In the genomic region with DNA sequence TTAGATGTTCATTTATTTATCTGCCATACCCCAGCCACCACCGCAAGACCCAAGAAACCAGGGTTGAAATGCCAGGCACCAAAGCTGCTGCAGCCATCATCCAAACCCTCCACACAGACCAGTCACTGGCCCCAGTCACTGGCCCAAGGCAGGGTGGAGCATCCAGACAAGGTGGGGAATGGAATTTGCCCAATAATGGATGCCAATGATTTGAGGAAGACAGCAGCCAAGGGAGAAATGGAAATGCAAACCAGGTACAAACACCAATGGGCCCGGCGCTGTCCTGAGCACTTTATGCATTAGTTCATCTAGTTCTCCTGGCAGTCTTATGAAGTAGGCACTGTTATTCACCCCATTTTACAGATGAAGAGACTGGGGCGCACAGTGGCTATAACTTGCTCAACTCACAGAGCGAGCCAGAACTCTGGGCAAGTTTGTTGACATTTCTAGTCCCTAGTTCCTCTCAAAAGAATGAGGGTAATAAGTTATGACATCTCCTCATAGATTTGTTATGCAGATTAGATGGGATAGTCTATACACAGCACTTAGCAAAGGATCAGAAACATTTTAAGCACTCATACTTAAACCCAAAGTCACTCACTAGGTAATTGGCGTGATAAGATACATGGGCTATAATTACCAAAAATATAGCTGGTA, we compare ENCODE assay signal across 16 cellular contexts. TPM values are rescaled to one million over a fixed set of nuclear protein-coding genes. Genes with fewer than 3 reads are reported as not detected.
A peak's percentile ranks its signal among the peaks of the same experiment; 100 is the strongest.
DNase-seq lines count a peak whose midpoint lies in the region; TF ChIP-seq lines count a peak whose summit lies in the region.
"Had no signal": no experiment of that assay in that cellular context is flagged by ENCODE, and none has a peak within 500 bp of the region (broad histone marks: within the 10 kb centered on the region; RNA-seq: fewer than 3 reads in every experiment).

No MANE protein-coding gene starts in this region.

- H3K27me3 Mint-ChIP-seq in activated T-cell treated with anti-CD3 and anti-CD28 coated beads, Interleukin-2, amount 50 U/mL, for 24 hours = peaks cover 6% of the 10 kb centered on the region
- H3K27me3 Mint-ChIP-seq in mesothelial cell of epicardium (ENCODE audit: low read depth) = peaks cover 2% of the 10 kb centered on the region

- no peaks in the 10 kb centered on the region for H3K4me1 ChIP-seq in colonic mucosa

- H3K4me3 ChIP-seq in colonic mucosa = no peak overlapping the region
- H3K4me3 ChIP-seq: BLaER1 treated with 17β-estradiol and CSF1 and Interleukin-3, amounts not matched to agents 10 nM and 100 nM; GM12878 had no signal

- H3K9me3 Mint-ChIP-seq in activated T-cell treated with anti-CD3 and anti-CD28 coated beads, Interleukin-2, amount 50 U/mL, for 24 hours = no peaks in the 10 kb centered on the region
- no peaks in the 10 kb centered on the region for H3K9me3 Mint-ChIP-seq in mesothelial cell of epicardium
- H3K9me3 Mint-ChIP-seq: CD8-positive, alpha-beta T cell had no signal

- TF ChIP-seq CTCF in mesothelial cell of epicardium (IDR thresholded peaks at IDR 0.05; ENCODE audit: unreplicated experiment) (no peak), colonic mucosa (IDR thresholded peaks at IDR 0.05) (no peak)

- H3K27ac Mint-ChIP-seq in activated T-cell treated with anti-CD3 and anti-CD28 coated beads, Interleukin-2, amount 50 U/mL, for 24 hours = peak overlapping the region; percentile 42
- peak overlapping the region; percentile 2 for H3K27ac Mint-ChIP-seq in mesothelial cell of epicardium
- H3K27ac Mint-ChIP-seq: B cell; CD8-positive, alpha-beta T cell had no signal

- no peak for DNase-seq in activated T-cell treated with anti-CD3 and anti-CD28 coated beads, Interleukin-2, amount 50 U/mL, for 24 hours
- DNase-seq in activated T-cell treated with anti-CD3 and anti-CD28 coated beads, Interleukin-2, amount 50 U/mL, for 48 hours = no peak
- DNase-seq in EH (ENCODE audit: low read depth) = peak; percentile 32
- DNase-seq in mesothelial cell of epicardium (ENCODE audit: low spot score in 2 of 2, unreplicated experiment in 2 of 2) = no peak
- no peak for DNase-seq in HK-2 (ENCODE audit: unreplicated experiment)
- no peak for DNase-seq in activated CD8-positive, alpha-beta memory T cell treated with anti-CD3 and anti-CD28 coated beads for 24 hours
- no peak for DNase-seq in colonic mucosa
- DNase-seq: 8988T; Calu3; CD8-positive, alpha-beta T cell; DMS79 treated with DMSO at 0.1 percent for 48 hours; GOT3; H7 had no signal

- no peak overlapping the region for H3K4me3 Mint-ChIP-seq in activated T-cell treated with anti-CD3 and anti-CD28 coated beads, Interleukin-2, amount 50 U/mL, for 24 hours
- H3K4me3 Mint-ChIP-seq in mesothelial cell of epicardium = no peak overlapping the region
- H3K4me3 Mint-ChIP-seq: B cell; CD8-positive, alpha-beta T cell had no signal

- H3K36me3 Mint-ChIP-seq in activated T-cell treated with anti-CD3 and anti-CD28 coated beads, Interleukin-2, amount 50 U/mL, for 24 hours (ENCODE audit: low read depth) = no peaks in the 10 kb centered on the region
- H3K36me3 Mint-ChIP-seq in mesothelial cell of epicardium = no peaks in the 10 kb centered on the region

- intact Hi-C loops in colonic mucosa (cut with DNase I) = no loop called here

- H3K9me3 ChIP-seq in colonic mucosa = no peaks in the 10 kb centered on the region
- H3K9me3 ChIP-seq: BLaER1 treated with 17β-estradiol and CSF1 and Interleukin-3, amounts not matched to agents 10 nM and 100 nM had no signal

- H3K27me3 ChIP-seq in colonic mucosa = no peaks in the 10 kb centered on the region
- H3K27me3 ChIP-seq: BLaER1 treated with 17β-estradiol and CSF1 and Interleukin-3, amounts not matched to agents 10 nM and 100 nM had no signal

- H3K4me1 Mint-ChIP-seq in activated T-cell treated with anti-CD3 and anti-CD28 coated beads, Interleukin-2, amount 50 U/mL, for 24 hours (ENCODE audit: low read depth) = no peaks in the 10 kb centered on the region
- peaks cover 23% of the 10 kb centered on the region for H3K4me1 Mint-ChIP-seq in mesothelial cell of epicardium

- H3K36me3 ChIP-seq in colonic mucosa = no peaks in the 10 kb centered on the region
- H3K36me3 ChIP-seq: BLaER1 treated with 17β-estradiol and CSF1 and Interleukin-3, amounts not matched to agents 10 nM and 100 nM had no signal

- no peak overlapping the region for H3K9ac ChIP-seq in colonic mucosa (ENCODE audit: low read depth in 2 of 2, low read length in 2 of 2)

- H3K27ac ChIP-seq in colonic mucosa = no peak overlapping the region
- H3K27ac ChIP-seq: BLaER1 treated with 17β-estradiol and CSF1 and Interleukin-3, amounts not matched to agents 10 nM and 100 nM had no signal

RNA-seq across cellular contexts. Expression of gene CRIPT, which starts 35.6 kb away (rescaled TPM):
- 21.1 to 22.5 TPM (median 21.3 TPM) in 3 replicates for total RNA-seq in mesothelial cell of epicardium
- 10 to 100 TPM; 10.0 to 13.6 TPM for total RNA-seq in colonic mucosa

RNA-seq across cellular contexts. Expression of gene PIGF, which starts 35.8 kb away (rescaled TPM):
- total RNA-seq in mesothelial cell of epicardium (33.5 to 36.2 TPM (median 34.5 TPM) in 3 replicates), colonic mucosa (10 to 100 TPM; 28.1 to 36.0 TPM)

RNA-seq across cellular contexts. Expression of gene SOCS5, which starts 46.5 kb away (rescaled TPM):
- total RNA-seq in mesothelial cell of epicardium (28.3 to 30.9 TPM (median 30.0 TPM) in 3 replicates), colonic mucosa (10 to 100 TPM in 1 of 2 donors, 1 to 10 TPM in 1; 8.2 to 17.5 TPM)
